Comparison of ENCODE assay signal across 2 cellular contexts in genomic region chr19:15109768-15110417, GRCh38.
TF ChIP-seq lines count a peak whose summit lies in the region.

No MANE protein-coding gene starts in this region.

TF ChIP-seq in SK-N-SH, 30 proteins besides CTCF, POLR2A, EP300 and RAD21 (continued from another document):
- TF ChIP-seq REST (IDR thresholded peaks at IDR 0.05; ENCODE audit: low read depth, low read length): no peak

TF ChIP-seq in SK-N-SH treated with all-trans-retinoic acid at 6 μM for 48 hours, 23 proteins besides CTCF, POLR2A, EP300 and RAD21 (continued from another document):
- no peak for TF ChIP-seq TCF4 (CRISPR knock-in tag; IDR thresholded peaks at IDR 0.05; ENCODE audit: borderline replicate concordance)
- TF ChIP-seq CREB5 (CRISPR knock-in tag; IDR thresholded peaks at IDR 0.05; ENCODE audit: low read depth): no peak
